15 cellular contexts compared by ENCODE assay signal in genomic region chr14:88504602-88505001, GRCh38. TPM values are rescaled to one million over a fixed set of nuclear protein-coding genes. Genes with fewer than 3 reads are reported as not detected.
DNase-seq lines count a peak whose midpoint lies in the region; ATAC-seq and TF ChIP-seq lines count a peak whose summit lies in the region.
"Had no signal": no experiment of that assay in that cellular context is flagged by ENCODE, and none has a peak within 500 bp of the region (broad histone marks: within the 10 kb centered on the region; RNA-seq: fewer than 3 reads in every experiment).

No MANE protein-coding gene starts in this region.

- intact Hi-C loops in Right ventricle myocardium superior (cut with DNase I) = no loop called here
- intact Hi-C loops in left ventricle myocardium inferior (cut with micrococcal nuclease) = no loop called here
- intact Hi-C loops in lower lobe of right lung (cut with DNase I) = no loop called here
- intact Hi-C loops in upper lobe of right lung (cut with DNase I) = no loop called here

- H3K27ac ChIP-seq in right atrium auricular region = no peak overlapping the region
- H3K27ac ChIP-seq in left ventricle myocardium inferior (replicated peaks) = peak overlapping the region; percentile 11
- no peak overlapping the region for H3K27ac ChIP-seq in lower lobe of right lung
- H3K27ac ChIP-seq in upper lobe of right lung = no peak overlapping the region
- H3K27ac ChIP-seq: BLaER1 had no signal

- no peak for DNase-seq in Right ventricle myocardium superior
- DNase-seq in right atrium auricular region (ENCODE audit: low spot score) = no peak
- DNase-seq in left ventricle myocardium inferior = no peak
- no peak for DNase-seq in lower lobe of right lung
- DNase-seq in upper lobe of right lung = no peak
- no peak for DNase-seq in pons (ENCODE audit: low spot score)
- no peak for DNase-seq in foreskin melanocyte
- DNase-seq in NCI-H187 (lab: John Stamatoyannopoulos, UW) = no peak
- DNase-seq: 8988T; CD4-positive, alpha-beta memory T cell; DMS79 treated with DMSO at 0.1 percent for 48 hours; GF-D8; HCEC 1CT had no signal

- peak; percentile 61 for ATAC-seq in Right ventricle myocardium superior (ENCODE audit: poor library complexity)
- peak; percentile 79 to 85 for ATAC-seq in lower lobe of right lung
- peak; percentile 84 for ATAC-seq in upper lobe of right lung
- ATAC-seq: GM23338 had no signal

- no peak overlapping the region for H3K4me3 ChIP-seq in right atrium auricular region
- H3K4me3 ChIP-seq in left ventricle myocardium inferior = no peak overlapping the region
- H3K4me3 ChIP-seq in lower lobe of right lung = no peak overlapping the region
- no peak overlapping the region for H3K4me3 ChIP-seq in upper lobe of right lung
- H3K4me3 ChIP-seq: BLaER1, GM23338 had no signal

- H3K27me3 ChIP-seq in right atrium auricular region (no peaks in the 10 kb centered on the region), left ventricle myocardium inferior (ENCODE audit: low read depth) (no peaks in the 10 kb centered on the region), lower lobe of right lung (ENCODE audit: low read depth) (no peaks in the 10 kb centered on the region), upper lobe of right lung (no peaks in the 10 kb centered on the region)
- H3K27me3 ChIP-seq: BLaER1 had no signal

- H3K36me3 ChIP-seq in right atrium auricular region (peaks cover 60% of the 10 kb centered on the region), left ventricle myocardium inferior (peaks cover 55% of the 10 kb centered on the region), lower lobe of right lung (peaks cover 54% of the 10 kb centered on the region), upper lobe of right lung (peaks cover 64% of the 10 kb centered on the region)
- H3K36me3 ChIP-seq: BLaER1 had no signal

- no peak for TF ChIP-seq CTCF in right atrium auricular region (IDR thresholded peaks at IDR 0.05)
- no peak for TF ChIP-seq CTCF in left ventricle myocardium inferior (IDR thresholded peaks at IDR 0.05; ENCODE audit: borderline replicate concordance)
- TF ChIP-seq CTCF in lower lobe of right lung (IDR thresholded peaks at IDR 0.05) = no peak
- no peak for TF ChIP-seq CTCF in upper lobe of right lung (IDR thresholded peaks at IDR 0.05)

- H3K4me1 ChIP-seq in right atrium auricular region (no peaks in the 10 kb centered on the region), left ventricle myocardium inferior (peaks cover 18% of the 10 kb centered on the region), lower lobe of right lung (no peaks in the 10 kb centered on the region), upper lobe of right lung (no peaks in the 10 kb centered on the region)
- H3K4me1 ChIP-seq: BLaER1 had no signal

- H3K9me3 ChIP-seq in right atrium auricular region (no peaks in the 10 kb centered on the region), left ventricle myocardium inferior (replicated peaks) (no peaks in the 10 kb centered on the region), lower lobe of right lung (no peaks in the 10 kb centered on the region), upper lobe of right lung (no peaks in the 10 kb centered on the region)
- H3K9me3 ChIP-seq: BLaER1 had no signal

RNA-seq across cellular contexts. Expression of gene PTPN21, which starts 50.2 kb away (rescaled TPM):
- total RNA-seq in Right ventricle myocardium superior = 32.2 TPM
- total RNA-seq in right atrium auricular region = 10 to 100 TPM; 22.4 to 24.3 TPM
- 42.3 TPM for total RNA-seq in left ventricle myocardium inferior
- 47.6 TPM for total RNA-seq in lower lobe of right lung
- 70.6 TPM for total RNA-seq in upper lobe of right lung
- total RNA-seq: CD4-positive, alpha-beta memory T cell had no signal

RNA-seq across cellular contexts. Expression of gene ZC3H14, which starts 58.2 kb away (rescaled TPM):
- 36.6 TPM for total RNA-seq in Right ventricle myocardium superior
- 10 to 100 TPM; 45.1 to 59.9 TPM for total RNA-seq in right atrium auricular region
- total RNA-seq in left ventricle myocardium inferior = 44.1 TPM
- 67.3 TPM for total RNA-seq in lower lobe of right lung
- total RNA-seq in upper lobe of right lung = 63.4 TPM
